12 cellular contexts compared by ENCODE assay signal in the genomic region with DNA sequence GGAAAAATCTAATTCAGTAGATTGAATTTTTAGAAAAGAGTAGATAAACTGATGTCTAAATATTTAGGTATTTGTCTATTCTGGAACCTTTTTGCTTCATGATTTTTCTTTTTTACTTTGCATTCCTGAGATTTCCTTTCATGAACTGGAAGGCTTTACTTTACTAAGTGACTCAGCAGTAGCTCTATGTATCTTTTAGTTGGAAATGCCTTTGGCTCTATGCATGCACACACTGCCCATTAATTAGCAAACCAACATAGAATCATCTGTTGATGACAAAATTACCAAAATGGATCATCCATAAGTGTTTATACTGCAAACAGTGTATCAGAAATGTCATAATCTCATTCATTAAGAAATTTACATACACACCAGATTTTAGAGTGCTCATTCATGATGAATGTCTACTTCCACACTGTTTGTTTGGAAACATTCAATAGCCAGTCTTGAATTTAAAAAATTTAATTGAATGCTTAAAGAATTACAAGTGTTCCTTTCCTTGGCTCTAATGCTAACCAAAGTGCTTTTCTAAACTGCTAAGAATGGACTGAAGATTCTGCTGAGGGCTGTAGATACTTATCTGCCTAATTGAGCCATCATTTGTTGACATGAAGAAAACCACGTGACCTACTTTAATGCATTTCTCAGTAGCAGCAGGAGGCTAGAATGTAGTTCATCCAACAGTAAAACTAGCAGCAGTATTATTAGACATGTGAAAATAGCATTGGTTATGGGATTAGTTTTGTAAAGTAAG.
DNase-seq lines count a peak whose midpoint lies in the region; ATAC-seq and TF ChIP-seq lines count a peak whose summit lies in the region.
"Had no signal": no experiment of that assay in that cellular context is flagged by ENCODE, and none has a peak within 500 bp of the region (broad histone marks: within the 10 kb centered on the region; RNA-seq: fewer than 3 reads in every experiment).

No MANE protein-coding gene starts in this region.

- H4K91ac ChIP-seq in IMR-90 (ENCODE audit: insufficient read depth, low read depth, low read length), result no peak overlapping the region

- intact Hi-C loops in IMR-90 (cut with micrococcal nuclease), result loop anchor here (5.0 kb wide), 2 partner anchors 109 to 141 kb away; no protein-coding TSS in a partner anchor
- intact Hi-C loops in aorta (cut with DNase I), result no loop called here
- intact Hi-C loops in activated T-helper 1 cell treated with anti-CD3 and anti-CD28 coated beads, Interleukin-12 subunit alpha, Interleukin-12 subunit beta, Interleukin-2, Interleukin-4 antibody, amounts not matched to agents 30 ng/mL and 10 ng/mL and 1 ng/mL, durations not matched to agents 14 hours and 24 hours and 36 hours (cut with micrococcal nuclease), result no loop called here
- intact Hi-C loops in gastrocnemius medialis (cut with DNase I; ENCODE audit: low total_unique reads), result no loop called here

- no peak overlapping the region for H3K9ac ChIP-seq in IMR-90 (ENCODE audit: low read depth, low read length)
- no peak overlapping the region for H3K9ac ChIP-seq in adipocyte (ENCODE audit: low read length)
- no peak overlapping the region for H3K9ac ChIP-seq in mesendoderm (ENCODE audit: low read length)

- CTCF ChIA-PET in IMR-90 (lab: Yijun Ruan, JAX), result interaction anchor here (1.2 kb wide), 1 partner anchor 13 kb away, joined by 3 read pairs; no protein-coding TSS in a partner anchor

- H3K79me2 ChIP-seq in mesendoderm (ENCODE audit: control insufficient read depth, insufficient read depth, low read length), result no peaks in the 10 kb centered on the region

- TF ChIP-seq CTCF in IMR-90 (conservative IDR thresholded peaks at IDR 0.05; ENCODE audit: low read depth, low read length) (no peak), gastrocnemius medialis (IDR thresholded peaks at IDR 0.05 in 4 of 5, conservative IDR thresholded peaks at IDR 0.05 in 1 of 5) (no peak)

- H3K9me3 ChIP-seq in IMR-90 (ENCODE audit: control insufficient read depth, insufficient read depth, low read length) (no peaks in the 10 kb centered on the region), adipocyte (ENCODE audit: control insufficient read depth, low read length) (no peaks in the 10 kb centered on the region), aorta (ENCODE audit: control insufficient read depth, low read length) (no peaks in the 10 kb centered on the region), gastrocnemius medialis (no peaks in the 10 kb centered on the region)
- H3K9me3 ChIP-seq: gastroesophageal sphincter had no signal

- BruUV-seq in IMR-90 (replicated peaks; lab: Mats Ljungman, UMichigan), result no TSS peak

- H3K36me3 Mint-ChIP-seq in activated T-helper 1 cell treated with anti-CD3 and anti-CD28 coated beads, Interleukin-12 subunit alpha, Interleukin-12 subunit beta, Interleukin-2, Interleukin-4 antibody, amounts not matched to agents 30 ng/mL and 10 ng/mL and 1 ng/mL, durations not matched to agents 14 hours and 24 hours and 36 hours (ENCODE audit: low read depth), result peaks cover 7% of the 10 kb centered on the region

- H3K27ac ChIP-seq in IMR-90 (ENCODE audit: insufficient read depth, low read length), result peak overlapping the region; percentile 59; the same call in 1 of the 2 replicates
- H3K27ac ChIP-seq in mesendoderm (ENCODE audit: low read depth, low read length), result no peak overlapping the region
- no peak overlapping the region for H3K27ac ChIP-seq in aorta (ENCODE audit: low read depth in 1 of 2, low read length in 2 of 2)
- H3K27ac ChIP-seq in gastrocnemius medialis, result no peak overlapping the region
- H3K27ac ChIP-seq: gastroesophageal sphincter, HL-60 had no signal

- H3K23ac ChIP-seq in IMR-90 (ENCODE audit: low read depth, low read length) (no peak overlapping the region; the same call in 1 of the 2 replicates), mesendoderm (ENCODE audit: low read length) (no peak overlapping the region)

- H2BK5ac ChIP-seq in IMR-90 (ENCODE audit: low read depth, low read length, poor library complexity, severe bottlenecking), result peak overlapping the region; percentile 94
- H2BK5ac ChIP-seq in mesendoderm (ENCODE audit: low read length), result no peak overlapping the region

- H3K14ac ChIP-seq in IMR-90 (replicated peaks; ENCODE audit: low read depth, low read length), result no peak overlapping the region

- H3K4me3 ChIP-seq in IMR-90 (ENCODE audit: insufficient read depth, low read depth, low read length) (no peak overlapping the region), adipocyte (ENCODE audit: low read length) (no peak overlapping the region), mesendoderm (ENCODE audit: low read length) (no peak overlapping the region), aorta (ENCODE audit: low read length in 2 of 2) (no peak overlapping the region), gastrocnemius medialis (no peak overlapping the region)
- H3K4me3 ChIP-seq: gastroesophageal sphincter had no signal

- POLR2A ChIA-PET in IMR-90 (lab: Charles Lee; ENCODE audit: unreplicated experiment), result no interaction called here

- H2BK20ac ChIP-seq in IMR-90 (ENCODE audit: low read depth, low read length), result no peak overlapping the region

- H3K9me1 ChIP-seq in IMR-90 (ENCODE audit: insufficient read depth, low read length), result peaks cover 4% of the 10 kb centered on the region; the same call in 1 of the 2 replicates

- H2BK15ac ChIP-seq in IMR-90 (ENCODE audit: low read depth, low read length) (no peak overlapping the region), mesendoderm (replicated peaks; ENCODE audit: low read depth) (no peak overlapping the region)

- H3K27ac Mint-ChIP-seq in activated T-helper 1 cell treated with anti-CD3 and anti-CD28 coated beads, Interleukin-12 subunit alpha, Interleukin-12 subunit beta, Interleukin-2, Interleukin-4 antibody, amounts not matched to agents 30 ng/mL and 10 ng/mL and 1 ng/mL, durations not matched to agents 14 hours and 24 hours and 36 hours, result no peak overlapping the region

- no peak overlapping the region for H2BK120ac ChIP-seq in IMR-90 (ENCODE audit: low read depth, low read length)
- no peak overlapping the region for H2BK120ac ChIP-seq in mesendoderm (ENCODE audit: low read depth, low read length)

- no peak overlapping the region for H3K18ac ChIP-seq in IMR-90 (ENCODE audit: low read depth, low read length)
- H3K18ac ChIP-seq in mesendoderm (ENCODE audit: low read length), result no peak overlapping the region

- H4K20me1 ChIP-seq in IMR-90 (ENCODE audit: insufficient read depth, low read length), result peaks cover 4% of the 10 kb centered on the region; the same call in 1 of the 2 replicates

- DNase-seq in Caki2 (ENCODE audit: low read depth) (peak; percentile 18), IMR-90 (peak; percentile 70), adipocyte (ENCODE audit: low read depth) (peak; percentile 66), mesendoderm (peak; percentile 58), aorta (no peak), gastrocnemius medialis (no peak), SHP77 treated with DMSO at 0.1 percent for 48 hours (lab: John Stamatoyannopoulos, UW) (no peak)
- DNase-seq in activated T-helper 1 cell treated with anti-CD3 and anti-CD28 coated beads, Interleukin-12 subunit alpha, Interleukin-12 subunit beta, Interleukin-2, Interleukin-4 antibody, amounts not matched to agents 30 ng/mL and 10 ng/mL and 1 ng/mL, durations not matched to agents 14 hours and 24 hours and 36 hours (ENCODE audit: low spot score), result no peak
- DNase-seq: activated CD8-positive, alpha-beta memory T cell treated with anti-CD3 and anti-CD28 coated beads for 24 hours; stimulated activated naive CD4-positive, alpha-beta T cell had no signal

- no peaks in the 10 kb centered on the region for H3K4me1 Mint-ChIP-seq in activated T-helper 1 cell treated with anti-CD3 and anti-CD28 coated beads, Interleukin-12 subunit alpha, Interleukin-12 subunit beta, Interleukin-2, Interleukin-4 antibody, amounts not matched to agents 30 ng/mL and 10 ng/mL and 1 ng/mL, durations not matched to agents 14 hours and 24 hours and 36 hours (ENCODE audit: low read depth)

- H4K8ac ChIP-seq in IMR-90 (ENCODE audit: low read depth in 2 of 2, low read length in 2 of 2) (no peak overlapping the region; a peak in 1 of 4 replicates), mesendoderm (ENCODE audit: low read depth, low read length) (no peak overlapping the region)

- no peaks in the 10 kb centered on the region for H3K27me3 Mint-ChIP-seq in activated T-helper 1 cell treated with anti-CD3 and anti-CD28 coated beads, Interleukin-12 subunit alpha, Interleukin-12 subunit beta, Interleukin-2, Interleukin-4 antibody, amounts not matched to agents 30 ng/mL and 10 ng/mL and 1 ng/mL, durations not matched to agents 14 hours and 24 hours and 36 hours (ENCODE audit: insufficient read depth)

- H3K36me3 ChIP-seq in IMR-90 (ENCODE audit: control insufficient read depth, insufficient read depth, low read length), result no peaks in the 10 kb centered on the region
- H3K36me3 ChIP-seq in adipocyte (ENCODE audit: control insufficient read depth, insufficient read depth, low read length, severe bottlenecking), result no peaks in the 10 kb centered on the region
- no peaks in the 10 kb centered on the region for H3K36me3 ChIP-seq in mesendoderm (ENCODE audit: control insufficient read depth, insufficient read depth, low read length)
- no peaks in the 10 kb centered on the region for H3K36me3 ChIP-seq in aorta (ENCODE audit: control insufficient read depth in 1 of 2, insufficient read depth in 2 of 2, low read length in 1 of 2)
- no peaks in the 10 kb centered on the region for H3K36me3 ChIP-seq in gastrocnemius medialis
- H3K36me3 ChIP-seq: gastroesophageal sphincter had no signal

- H4K5ac ChIP-seq in IMR-90 (ENCODE audit: low read depth, low read length) (no peak overlapping the region), mesendoderm (ENCODE audit: low read length) (no peak overlapping the region)

- no peak overlapping the region for H2AFZ ChIP-seq in IMR-90 (replicated peaks; ENCODE audit: low read length, poor library complexity)

- no peak overlapping the region for H3K56ac ChIP-seq in IMR-90 (ENCODE audit: extremely low read depth, insufficient read depth, low read length)
- no peak overlapping the region for H3K56ac ChIP-seq in mesendoderm (ENCODE audit: low read length)

- no CpG with 5 or more reads among the region's 1 CpG for WGBS in IMR-90 (ENCODE audit: extremely low coverage in 2 of 2, insufficient read length in 1 of 2), 2 experiments
- no CpG with 5 or more reads among the region's 1 CpG for whole genome bisulfite sequencing in mesendoderm (ENCODE audit: extremely low coverage, insufficient coverage, low lambda C conversion rate)
- 48 to 55% methylated on average over 1 of the region's 1 CpG for WGBS in aorta, 2 donors

- dilution Hi-C loops in IMR-90 (cut with HindIII; ENCODE audit: low sequenced_read_pairs, unreplicated experiment), result no loop called here

- H3K9me3 Mint-ChIP-seq in activated T-helper 1 cell treated with anti-CD3 and anti-CD28 coated beads, Interleukin-12 subunit alpha, Interleukin-12 subunit beta, Interleukin-2, Interleukin-4 antibody, amounts not matched to agents 30 ng/mL and 10 ng/mL and 1 ng/mL, durations not matched to agents 14 hours and 24 hours and 36 hours, result no peaks in the 10 kb centered on the region

- H3K27me3 ChIP-seq in IMR-90 (ENCODE audit: control insufficient read depth, insufficient read depth, low read length) (no peaks in the 10 kb centered on the region), adipocyte (replicated peaks; ENCODE audit: control insufficient read depth, insufficient read depth, low read length) (no peaks in the 10 kb centered on the region), mesendoderm (ENCODE audit: insufficient read depth, low read length, poor library complexity) (no peaks in the 10 kb centered on the region), aorta (ENCODE audit: control insufficient read depth in 1 of 2, insufficient read depth in 2 of 2, low read length in 1 of 2) (no peaks in the 10 kb centered on the region), gastrocnemius medialis (no peaks in the 10 kb centered on the region)
- H3K27me3 ChIP-seq: gastroesophageal sphincter had no signal

- ATAC-seq in IMR-90 (ENCODE audit: low read depth), result peak; percentile 88
- no peak for ATAC-seq in aorta (ENCODE audit: low FRiP score)
- no peak for ATAC-seq in gastrocnemius medialis
- ATAC-seq: gastroesophageal sphincter had no signal

- 0 out of 2 replicates have a peak, but pooled peaks have one; percentile 3 for TF ChIP-seq RAD21 in IMR-90 (IDR thresholded peaks at IDR 0.05; ENCODE audit: low read length)

- peaks cover 0 to 6% of the 10 kb centered on the region in 2 experiments; a peak in 2 of 4 replicates for H3K79me1 ChIP-seq in IMR-90 (ENCODE audit: low read depth in 1 of 2, low read length in 2 of 2)
- H3K79me1 ChIP-seq in mesendoderm (ENCODE audit: low read length), result no peaks in the 10 kb centered on the region

- in situ Hi-C loops in Caki2 (cut with HindIII; ENCODE audit: low pct_unique_long_range_greater_than_20kb, low sequenced_read_pairs) (no loop called here), IMR-90 (cut with MboI; ENCODE audit: low sequenced_read_pairs) (no loop called here), gastrocnemius medialis (cut with MboI; ENCODE audit: low sequenced_read_pairs in 4 of 4) (no loop called here)

- H3K4me2 ChIP-seq in IMR-90 (ENCODE audit: low read depth, low read length) (peak overlapping the region; percentile 9), mesendoderm (ENCODE audit: low read length) (no peak overlapping the region)

- H3K4me1 ChIP-seq in IMR-90 (ENCODE audit: control insufficient read depth, insufficient read depth, low read length) (no peaks in the 10 kb centered on the region; the same call in 1 of the 2 replicates), adipocyte (ENCODE audit: control insufficient read depth, insufficient read depth, low read length) (peaks cover 27% of the 10 kb centered on the region), mesendoderm (ENCODE audit: control insufficient read depth, low read depth, low read length) (no peaks in the 10 kb centered on the region), aorta (ENCODE audit: control insufficient read depth in 1 of 2, insufficient read depth in 2 of 2, low read length in 2 of 2) (no peaks in the 10 kb centered on the region), gastrocnemius medialis (no peaks in the 10 kb centered on the region)
- H3K4me1 ChIP-seq: gastroesophageal sphincter had no signal

- TF ChIP-seq POLR2A in IMR-90 (IDR thresholded peaks at IDR 0.05; ENCODE audit: low read depth, low read length) (no peak), gastrocnemius medialis (IDR thresholded peaks at IDR 0.05) (no peak)

- no peak overlapping the region for H3K4me3 Mint-ChIP-seq in activated T-helper 1 cell treated with anti-CD3 and anti-CD28 coated beads, Interleukin-12 subunit alpha, Interleukin-12 subunit beta, Interleukin-2, Interleukin-4 antibody, amounts not matched to agents 30 ng/mL and 10 ng/mL and 1 ng/mL, durations not matched to agents 14 hours and 24 hours and 36 hours

- H2AK5ac ChIP-seq in IMR-90 (ENCODE audit: low read depth, low read length) (no peak overlapping the region), mesendoderm (ENCODE audit: low read length) (no peak overlapping the region)

- H2AK9ac ChIP-seq in IMR-90 (replicated peaks; ENCODE audit: low read depth, low read length, poor library complexity), result no peak overlapping the region

- 0 out of 2 replicates have a peak overlapping the region, but pooled peaks have one; percentile 1 for H3K4ac ChIP-seq in IMR-90 (ENCODE audit: low read depth, low read length)
- no peak overlapping the region for H3K4ac ChIP-seq in mesendoderm (ENCODE audit: low read depth, low read length)

Comparison
In these comparisons a context has a peak if more than half of its experiments do, and no peak if none do; other contexts are left out.
1. DNase-seq: peak in Caki2 (single experiment), IMR-90 (single experiment), adipocyte (single experiment) and mesendoderm (single experiment); none in aorta (0 of 2), activated T-helper 1 cell treated with anti-CD3 and anti-CD28 coated beads, Interleukin-12 subunit alpha, Interleukin-12 subunit beta, Interleukin-2, Interleukin-4 antibody, amounts not matched to agents 30 ng/mL and 10 ng/mL and 1 ng/mL, durations not matched to agents 14 hours and 24 hours and 36 hours (single experiment), gastrocnemius medialis (0 of 2) and SHP77 treated with DMSO at 0.1 percent for 48 hours (single experiment).